In genomic region chr10:79245539-79246208, GRCh38 we compare ENCODE assay signal across 1 cellular context.
TF ChIP-seq lines count a peak whose summit lies in the region.

No MANE protein-coding gene starts in this region.

TF ChIP-seq in HepG2, 621 proteins besides CTCF, POLR2A, EP300 and RAD21 (continued from another document):
- TF ChIP-seq ZNF773 (CRISPR knock-in tag; IDR thresholded peaks at IDR 0.05; ENCODE audit: borderline replicate concordance) (no peak), CEBPB (IDR thresholded peaks at IDR 0.05; ENCODE audit: borderline replicate concordance, low read depth, low read length) (no peak)
